8 cellular contexts compared by ENCODE assay signal in the genomic region with DNA sequence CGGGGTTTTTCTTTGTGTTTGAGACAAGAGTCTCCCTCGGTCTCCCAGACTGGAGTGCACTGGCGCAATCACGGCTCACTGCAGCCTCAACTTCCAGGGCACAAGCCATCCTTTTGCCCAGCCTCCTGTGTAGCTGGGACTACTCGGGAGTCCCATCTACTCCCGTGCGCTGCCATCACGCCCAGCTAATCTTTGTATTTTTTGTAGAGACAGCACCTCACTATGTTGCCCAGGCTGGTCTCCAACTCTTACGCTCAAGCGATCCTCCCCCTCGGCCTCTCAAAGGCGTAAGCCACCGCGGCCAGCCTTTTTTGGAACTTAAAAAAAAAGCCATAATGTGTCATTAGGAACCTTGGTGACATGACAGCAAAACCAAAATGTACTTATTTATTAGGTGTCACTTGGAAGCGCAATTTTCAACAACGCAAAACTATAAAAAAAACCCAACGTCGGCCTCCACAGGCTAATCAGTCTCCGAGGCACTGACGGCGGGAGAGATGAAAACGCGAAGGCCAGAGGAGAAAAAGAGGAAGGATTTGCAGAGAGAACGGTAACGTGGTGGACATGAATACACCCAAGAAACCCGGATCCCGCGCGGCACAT. TPM values are rescaled to one million over a fixed set of nuclear protein-coding genes. Genes with fewer than 3 reads are reported as not detected.
DNase-seq lines count a peak whose midpoint lies in the region; TF ChIP-seq lines count a peak whose summit lies in the region.

No MANE protein-coding gene starts in this region.

- peak overlapping the region; percentile 98 for H3K27ac ChIP-seq in substantia nigra (ENCODE audit: low read depth, low read length, poor library complexity, severe bottlenecking)

- DNase-seq in NCI-H748 (lab: John Stamatoyannopoulos, UW; ENCODE audit: unreplicated experiment) = peak; percentile 56
- DNase-seq in NCI-H748 treated with DMSO at 0.1 percent for 48 hours (lab: John Stamatoyannopoulos, UW) = no peak
- DNase-seq in T-helper 2 cell treated with Interferon-gamma antibody and Interleukin-4, amounts not matched to agents 5 μg/mL and 100 μg/mL, for 36 hours (ENCODE audit: low spot score) = peak; percentile 7
- no peak for DNase-seq in mesothelial cell of epicardium (ENCODE audit: low spot score in 2 of 2, unreplicated experiment in 2 of 2)
- peak in 31 of 49 donors; percentile 10 to 73 (median 41) for DNase-seq in substantia nigra (lab: John Stamatoyannopoulos, UW)
- no peak for DNase-seq in AG08395 (ENCODE audit: low spot score)
- DNase-seq in UCSD-AML1 (lab: John Stamatoyannopoulos, UW; ENCODE audit: unreplicated experiment) = no peak

- intact Hi-C loops in dendritic cell treated with granulocyte-macrophage colony-stimulating factor and Interleukin-4, amounts not matched to agents 40 ng/mL and 50 ng/mL, for 4 days (cut with micrococcal nuclease) = loop anchor here (5.0 to 10.0 kb wide), 3 partner anchors 76 to 574 kb away; a partner anchor contains a TSS

- no peaks in the 10 kb centered on the region for H3K9me3 Mint-ChIP-seq in T-helper 2 cell treated with Interferon-gamma antibody and Interleukin-4, amounts not matched to agents 5 μg/mL and 100 μg/mL, for 36 hours
- no peaks in the 10 kb centered on the region for H3K9me3 Mint-ChIP-seq in dendritic cell treated with granulocyte-macrophage colony-stimulating factor and Interleukin-4, amounts not matched to agents 40 ng/mL and 50 ng/mL, for 4 days
- H3K9me3 Mint-ChIP-seq in mesothelial cell of epicardium = no peaks in the 10 kb centered on the region

- no peak for TF ChIP-seq CTCF in mesothelial cell of epicardium (IDR thresholded peaks at IDR 0.05; ENCODE audit: unreplicated experiment)

- H3K36me3 Mint-ChIP-seq in T-helper 2 cell treated with Interferon-gamma antibody and Interleukin-4, amounts not matched to agents 5 μg/mL and 100 μg/mL, for 36 hours (ENCODE audit: low read depth) = peaks cover 30% of the 10 kb centered on the region
- H3K36me3 Mint-ChIP-seq in dendritic cell treated with granulocyte-macrophage colony-stimulating factor and Interleukin-4, amounts not matched to agents 40 ng/mL and 50 ng/mL, for 4 days (ENCODE audit: low read depth) = peaks cover 42% of the 10 kb centered on the region
- no peaks in the 10 kb centered on the region for H3K36me3 Mint-ChIP-seq in mesothelial cell of epicardium

- H3K27ac Mint-ChIP-seq in T-helper 2 cell treated with Interferon-gamma antibody and Interleukin-4, amounts not matched to agents 5 μg/mL and 100 μg/mL, for 36 hours = peak overlapping the region; percentile 100
- peak overlapping the region; percentile 100 for H3K27ac Mint-ChIP-seq in dendritic cell treated with granulocyte-macrophage colony-stimulating factor and Interleukin-4, amounts not matched to agents 40 ng/mL and 50 ng/mL, for 4 days
- peak overlapping the region; percentile 100 for H3K27ac Mint-ChIP-seq in mesothelial cell of epicardium

- peak overlapping the region; percentile 99 for H3K4me3 Mint-ChIP-seq in T-helper 2 cell treated with Interferon-gamma antibody and Interleukin-4, amounts not matched to agents 5 μg/mL and 100 μg/mL, for 36 hours
- peak overlapping the region; percentile 99 for H3K4me3 Mint-ChIP-seq in dendritic cell treated with granulocyte-macrophage colony-stimulating factor and Interleukin-4, amounts not matched to agents 40 ng/mL and 50 ng/mL, for 4 days
- H3K4me3 Mint-ChIP-seq in mesothelial cell of epicardium = peak overlapping the region; percentile 100

- peaks cover 36% of the 10 kb centered on the region for H3K4me1 Mint-ChIP-seq in T-helper 2 cell treated with Interferon-gamma antibody and Interleukin-4, amounts not matched to agents 5 μg/mL and 100 μg/mL, for 36 hours (ENCODE audit: low read depth)
- H3K4me1 Mint-ChIP-seq in dendritic cell treated with granulocyte-macrophage colony-stimulating factor and Interleukin-4, amounts not matched to agents 40 ng/mL and 50 ng/mL, for 4 days (ENCODE audit: low read depth) = peaks cover 59% of the 10 kb centered on the region
- H3K4me1 Mint-ChIP-seq in mesothelial cell of epicardium = peaks cover 48% of the 10 kb centered on the region

- H3K27me3 Mint-ChIP-seq in T-helper 2 cell treated with Interferon-gamma antibody and Interleukin-4, amounts not matched to agents 5 μg/mL and 100 μg/mL, for 36 hours (ENCODE audit: low read depth) = no peaks in the 10 kb centered on the region
- H3K27me3 Mint-ChIP-seq in dendritic cell treated with granulocyte-macrophage colony-stimulating factor and Interleukin-4, amounts not matched to agents 40 ng/mL and 50 ng/mL, for 4 days = no peaks in the 10 kb centered on the region
- H3K27me3 Mint-ChIP-seq in mesothelial cell of epicardium (ENCODE audit: low read depth) = no peaks in the 10 kb centered on the region

RNA-seq across cellular contexts. Expression of a gene that starts 0.9 kb away (rescaled TPM):
- 164 to 172 TPM (median 165 TPM) in 3 replicates for total RNA-seq in mesothelial cell of epicardium

RNA-seq across cellular contexts. Expression of a gene that starts 1.8 kb away (rescaled TPM):
- total RNA-seq in mesothelial cell of epicardium = 9.3 to 9.8 TPM (median 9.7 TPM) in 3 replicates

Comparison
In these comparisons a context has a peak if more than half of its experiments do, and no peak if none do; other contexts are left out.
1. DNase-seq: peak in NCI-H748 (single experiment), T-helper 2 cell treated with Interferon-gamma antibody and Interleukin-4, amounts not matched to agents 5 μg/mL and 100 μg/mL, for 36 hours (single experiment) and substantia nigra (31 of 49); none in NCI-H748 treated with DMSO at 0.1 percent for 48 hours (single experiment), mesothelial cell of epicardium (0 of 2), AG08395 (single experiment) and UCSD-AML1 (single experiment).
2. Peak in every context shown above with its lines, with median percentiles within 50 percentile points of each other: H3K27ac Mint-ChIP-seq and H3K4me3 Mint-ChIP-seq.